Comparison of ENCODE assay signal across 8 cellular contexts in the genomic region with DNA sequence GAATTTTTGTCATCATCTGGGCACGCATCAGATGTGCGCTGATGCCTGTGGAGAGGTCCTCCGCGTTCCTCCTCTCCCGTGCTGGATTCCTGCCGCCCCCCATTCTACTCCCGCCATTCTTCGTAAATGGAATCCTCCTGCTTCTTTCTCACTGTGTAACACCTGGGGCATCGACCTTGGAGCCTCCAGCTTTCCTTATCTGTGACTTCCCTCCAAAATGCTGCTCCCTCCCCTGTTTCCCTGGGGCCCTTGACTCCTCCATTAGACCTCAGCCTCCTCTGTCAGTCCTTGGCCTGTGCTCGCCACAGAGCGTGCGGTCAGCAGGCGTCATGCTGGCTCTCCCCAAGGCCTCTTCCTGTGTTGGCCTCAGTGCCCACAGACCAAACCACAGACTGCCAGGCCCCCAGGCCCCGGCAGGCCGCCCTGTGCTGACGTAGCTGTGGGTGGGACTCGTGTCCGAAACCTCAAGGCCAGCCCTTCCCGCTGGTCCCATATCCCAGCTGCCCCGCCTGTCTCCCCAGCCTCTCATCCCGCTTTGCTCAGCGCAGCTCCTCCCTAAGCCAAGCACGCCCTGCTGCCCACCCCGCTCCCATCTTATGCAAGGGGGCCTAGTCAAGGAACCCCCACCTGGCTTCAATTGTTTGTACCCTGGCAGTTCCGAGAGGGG. TPM values are rescaled to one million over a fixed set of nuclear protein-coding genes. Genes with fewer than 3 reads are reported as not detected.
A peak's percentile ranks its signal among the peaks of the same experiment; 100 is the strongest.
DNase-seq lines count a peak whose midpoint lies in the region; ATAC-seq and TF ChIP-seq lines count a peak whose summit lies in the region.
"Had no signal": no experiment of that assay in that cellular context is flagged by ENCODE, and none has a peak within 500 bp of the region (broad histone marks: within the 10 kb centered on the region; RNA-seq: fewer than 3 reads in every experiment).

No MANE protein-coding gene starts in this region.

- no peaks in the 10 kb centered on the region for H3K36me3 Mint-ChIP-seq in naive B cell

- peak overlapping the region; percentile 58 for H3K4me3 ChIP-seq in MM.1S (ENCODE audit: low read length)

- H3K4me1 ChIP-seq in MM.1S (ENCODE audit: low read length), result peaks cover 13% of the 10 kb centered on the region

- H3K27me3 Mint-ChIP-seq in naive B cell, result peaks cover 6 to 12% (median 7%) of the 10 kb centered on the region in 3 donors

- H3K4me1 Mint-ChIP-seq in naive B cell, result peaks cover 11 to 17% (median 14%) of the 10 kb centered on the region in 3 donors

- no peaks in the 10 kb centered on the region for H3K9me2 ChIP-seq in MM.1S (replicated peaks; ENCODE audit: insufficient read depth, low read length)

- no peaks in the 10 kb centered on the region for H3F3A ChIP-seq in MM.1S (ENCODE audit: insufficient read depth, low read length)

- peaks cover 0 to 3% (median 0%) of the 10 kb centered on the region in 7 donors for H3K9me3 Mint-ChIP-seq in naive B cell

- H4K20me1 ChIP-seq in MM.1S (ENCODE audit: insufficient read depth, low read length), result no peaks in the 10 kb centered on the region

- no peaks in the 10 kb centered on the region for H3K79me2 ChIP-seq in MM.1S (ENCODE audit: low read length)

- no peaks in the 10 kb centered on the region for H3K36me3 ChIP-seq in MM.1S (replicated peaks; ENCODE audit: insufficient read depth, low read length)

- ATAC-seq in GM19467 (IDR thresholded peaks at IDR 0.05; ENCODE audit: unreplicated experiment), result peak; percentile 60
- ATAC-seq in naive B cell (ENCODE audit: low read depth in 2 of 2), result peak in 1 of 2 donors; percentile 28
- no peak for ATAC-seq in GM21786 (IDR thresholded peaks at IDR 0.05; ENCODE audit: unreplicated experiment)

- peak overlapping the region; percentile 69 for H2AFZ ChIP-seq in MM.1S (ENCODE audit: low read length)

- peak overlapping the region in 4 of 6 donors; percentile 40 to 84 (median 81) for H3K27ac Mint-ChIP-seq in naive B cell

- H3K4me3 Mint-ChIP-seq in naive B cell, result peak overlapping the region; percentile 72 to 93 (median 79)

- DNase-seq in MM.1S (peak; percentile 35), ecto neural progenitor cell (ENCODE audit: low spot score) (peak; percentile 57), naive B cell (no peak), NCI-H1105 (lab: John Stamatoyannopoulos, UW) (no peak), HuH-7 (ENCODE audit: low spot score) (no peak)

- no peak for TF ChIP-seq CTCF in MM.1S (IDR thresholded peaks at IDR 0.05; ENCODE audit: low read length)

- no peaks in the 10 kb centered on the region for H3K27me3 ChIP-seq in MM.1S (replicated peaks; ENCODE audit: insufficient read depth, low read length)

- H3K9ac ChIP-seq in MM.1S (ENCODE audit: low read length), result peak overlapping the region; percentile 67

- H3K27ac ChIP-seq in MM.1S (ENCODE audit: low read length), result peak overlapping the region; percentile 68
- H3K27ac ChIP-seq: VCaP had no signal

- H3K4me2 ChIP-seq in MM.1S (ENCODE audit: low read depth, low read length), result peak overlapping the region; percentile 80

- no peaks in the 10 kb centered on the region for H3K9me3 ChIP-seq in MM.1S (replicated peaks; ENCODE audit: insufficient read depth, low read length)

RNA-seq across cellular contexts. Expression of a gene that starts 17.7 kb away (rescaled TPM):
- not detected for polyA plus RNA-seq in naive B cell (ENCODE audit: low read depth in 6 of 6)

Comparison
In these comparisons a context has a peak if more than half of its experiments do, and no peak if none do; other contexts are left out.
1. DNase-seq: peak in MM.1S (single experiment) and ecto neural progenitor cell (single experiment); none in naive B cell (single experiment), NCI-H1105 (single experiment) and HuH-7 (single experiment).